Comparison of ENCODE assay signal across 8 cellular contexts in the genomic region with DNA sequence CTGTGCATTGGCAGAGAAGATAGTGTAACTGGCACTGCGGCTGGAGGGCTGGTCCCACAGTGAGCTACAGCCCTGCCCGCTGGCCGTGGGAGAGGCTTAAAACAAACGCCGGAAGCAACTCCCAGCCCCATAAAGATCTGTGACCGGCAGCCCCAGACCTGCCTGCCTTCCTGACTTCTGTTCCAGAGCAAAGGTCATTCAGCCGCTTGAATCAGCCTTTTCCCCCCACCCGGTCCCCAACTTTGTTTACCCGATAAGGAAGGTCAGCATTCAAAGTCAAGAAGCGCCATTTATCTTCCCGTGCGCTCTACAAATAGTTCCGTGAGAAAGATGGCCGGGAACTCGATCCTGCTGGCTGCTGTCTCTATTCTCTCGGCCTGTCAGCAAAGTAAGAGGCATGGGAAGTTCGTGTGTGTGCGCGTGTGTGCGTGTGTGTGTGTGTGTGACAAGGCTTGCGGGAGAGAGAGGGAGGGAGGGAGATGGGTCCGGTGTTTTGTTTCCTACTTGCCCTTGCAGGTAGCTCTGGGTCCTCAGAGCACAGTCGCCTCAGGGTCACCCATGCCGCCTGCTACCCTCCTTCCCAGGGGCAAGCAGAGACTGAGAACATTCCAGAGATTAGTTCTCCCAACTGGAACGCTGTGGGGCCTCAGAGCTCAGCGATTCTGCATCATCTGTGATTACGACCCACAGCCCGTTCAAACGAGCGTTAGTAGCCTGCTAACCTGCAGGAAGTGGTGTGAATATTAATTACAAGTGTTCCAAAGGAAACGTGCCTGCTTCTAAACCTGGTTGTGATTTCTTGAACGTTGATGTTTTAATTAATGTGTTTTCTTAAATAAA. TPM values are rescaled to one million over a fixed set of nuclear protein-coding genes. Genes with fewer than 3 reads are reported as not detected.
A peak's percentile ranks its signal among the peaks of the same experiment; 100 is the strongest.
DNase-seq lines count a peak whose midpoint lies in the region; ATAC-seq and TF ChIP-seq lines count a peak whose summit lies in the region.

A gene (plus strand): TSS at position 130 of the 840 bp plus-strand sequence. CDS start 201 bp downstream, at position 331.

- H3K4me1 Mint-ChIP-seq in IgD-negative memory B cell = peaks cover 5 to 8% (median 5%) of the 10 kb centered on the region in 3 donors

- H3K4me3 Mint-ChIP-seq in IgD-negative memory B cell = peak within 1 kb of the TSS; percentile 85 to 97 (median 94)

- DNase-seq in GF-D8 (lab: John Stamatoyannopoulos, UW) (peak; percentile 69), RPMI8226 (peak; percentile 56), ascending aorta (ENCODE audit: low spot score in 2 of 2) (peak in 1 of 2 donors; percentile 81), right atrium auricular region (ENCODE audit: low spot score) (peak; percentile 80), pons (ENCODE audit: low spot score) (peak; percentile 47), NCI-H1694 treated with DMSO at 0.1 percent for 48 hours (lab: John Stamatoyannopoulos, UW) (no peak)

- peak within 1 kb of the TSS in 2 of 3 donors; percentile 54 to 82 for H3K27ac Mint-ChIP-seq in IgD-negative memory B cell

- peaks cover 5% of the 10 kb centered on the region for H3K27me3 Mint-ChIP-seq in IgD-negative memory B cell

- H3K27ac ChIP-seq in ascending aorta (peak within 1 kb of the TSS; percentile 69 to 88), right atrium auricular region (peak within 1 kb of the TSS; percentile 89 to 91)

- no peak for TF ChIP-seq CTCF in ascending aorta (IDR thresholded peaks at IDR 0.05)
- TF ChIP-seq CTCF in right atrium auricular region (IDR thresholded peaks at IDR 0.05) = no peak

- H3K9me3 ChIP-seq in ascending aorta (no peaks in the 10 kb centered on the region), right atrium auricular region (no peaks in the 10 kb centered on the region)

- H3K27me3 ChIP-seq in ascending aorta = no peaks in the 10 kb centered on the region
- no peaks in the 10 kb centered on the region for H3K27me3 ChIP-seq in right atrium auricular region

- intact Hi-C loops in ascending aorta (cut with DNase I) = loop anchor here (5.0 kb wide), 1 partner anchor 486 kb away; a partner anchor contains a TSS

- H3K9me3 Mint-ChIP-seq in IgD-negative memory B cell = no peaks in the 10 kb centered on the region

- H3K4me1 ChIP-seq in ascending aorta (peaks cover 2 to 9% of the 10 kb centered on the region in 2 donors), right atrium auricular region (peaks cover 0 to 51% of the 10 kb centered on the region in 2 donors)

- peak; percentile 92 for ATAC-seq in GM21619 (IDR thresholded peaks at IDR 0.05; ENCODE audit: unreplicated experiment)

- H3K36me3 Mint-ChIP-seq in IgD-negative memory B cell = peaks cover 2% of the 10 kb centered on the region

- H3K36me3 ChIP-seq in ascending aorta = no peaks in the 10 kb centered on the region
- no peaks in the 10 kb centered on the region for H3K36me3 ChIP-seq in right atrium auricular region

- H3K4me3 ChIP-seq in ascending aorta (peak within 1 kb of the TSS; percentile 61 to 64), right atrium auricular region (peak within 1 kb of the TSS; percentile 47 to 61)

RNA-seq across cellular contexts. Expression of the gene that starts here (rescaled TPM):
- 2.0 TPM for polyA plus RNA-seq in IgD-negative memory B cell
- total RNA-seq in ascending aorta = 34.4 TPM
- total RNA-seq in right atrium auricular region = 100 to 1,000 TPM in 1 of 2 donors, 10 to 100 TPM in 1; 77.4 to 129 TPM
